ENCODE assay signal across 1 cellular context in the genomic region with DNA sequence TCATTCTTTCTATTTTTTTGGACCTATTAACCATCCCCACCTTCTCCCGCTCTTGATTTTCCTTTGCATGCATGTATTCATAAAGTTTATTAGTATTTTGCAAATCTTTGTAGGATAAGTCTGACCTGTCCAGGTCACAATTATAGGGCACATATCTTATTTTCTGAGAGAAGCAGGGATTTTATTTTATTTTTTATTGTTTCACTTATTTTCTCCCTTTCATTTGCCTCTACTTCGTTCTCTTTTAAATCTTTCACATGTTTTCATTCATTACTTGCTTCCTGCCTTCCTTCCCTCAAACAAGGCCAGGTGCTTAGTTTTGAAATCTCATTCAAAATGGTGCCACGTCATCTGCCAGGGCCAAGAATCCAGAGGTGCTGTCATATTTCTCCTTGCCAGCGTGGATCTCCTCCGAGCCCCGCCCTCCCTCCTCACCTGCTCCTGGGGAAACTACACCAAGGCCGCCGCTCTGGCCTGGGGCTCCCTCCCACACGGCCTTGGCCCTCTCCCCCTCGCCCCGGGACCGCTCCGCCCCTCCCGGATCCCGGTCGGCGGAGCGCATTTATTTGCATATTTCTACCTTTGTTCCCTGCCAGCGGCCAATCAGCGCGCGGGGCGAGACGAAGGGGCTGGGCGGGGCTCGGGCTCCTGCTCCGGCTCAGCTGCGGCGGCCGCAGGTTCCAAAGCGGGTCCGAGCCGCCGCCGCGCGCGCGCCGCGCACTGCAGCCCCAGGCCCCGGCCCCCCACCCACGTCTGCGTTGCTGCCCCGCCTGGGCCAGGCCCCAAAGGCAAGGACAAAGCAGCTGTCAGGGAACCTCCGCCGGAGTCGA.
TF ChIP-seq lines count a peak whose summit lies in the region.

TSPAN13 (plus strand) TSS at position 654 of the 830 bp plus-strand sequence. CDS start 213 bp downstream, outside the sequence.

TF ChIP-seq in GM12878, 131 proteins besides CTCF, POLR2A, EP300 and RAD21 (continued from another document):
- TF ChIP-seq, protein P1, sequence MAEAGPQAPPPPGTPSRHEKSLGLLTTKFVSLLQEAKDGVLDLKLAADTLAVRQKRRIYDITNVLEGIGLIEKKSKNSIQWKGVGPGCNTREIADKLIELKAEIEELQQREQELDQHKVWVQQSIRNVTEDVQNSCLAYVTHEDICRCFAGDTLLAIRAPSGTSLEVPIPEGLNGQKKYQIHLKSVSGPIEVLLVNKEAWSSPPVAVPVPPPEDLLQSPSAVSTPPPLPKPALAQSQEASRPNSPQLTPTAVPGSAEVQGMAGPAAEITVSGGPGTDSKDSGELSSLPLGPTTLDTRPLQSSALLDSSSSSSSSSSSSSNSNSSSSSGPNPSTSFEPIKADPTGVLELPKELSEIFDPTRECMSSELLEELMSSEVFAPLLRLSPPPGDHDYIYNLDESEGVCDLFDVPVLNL (IDR thresholded peaks at IDR 0.05; ENCODE audit: low read depth, low read length) = no peak
- TF ChIP-seq, protein P2, sequence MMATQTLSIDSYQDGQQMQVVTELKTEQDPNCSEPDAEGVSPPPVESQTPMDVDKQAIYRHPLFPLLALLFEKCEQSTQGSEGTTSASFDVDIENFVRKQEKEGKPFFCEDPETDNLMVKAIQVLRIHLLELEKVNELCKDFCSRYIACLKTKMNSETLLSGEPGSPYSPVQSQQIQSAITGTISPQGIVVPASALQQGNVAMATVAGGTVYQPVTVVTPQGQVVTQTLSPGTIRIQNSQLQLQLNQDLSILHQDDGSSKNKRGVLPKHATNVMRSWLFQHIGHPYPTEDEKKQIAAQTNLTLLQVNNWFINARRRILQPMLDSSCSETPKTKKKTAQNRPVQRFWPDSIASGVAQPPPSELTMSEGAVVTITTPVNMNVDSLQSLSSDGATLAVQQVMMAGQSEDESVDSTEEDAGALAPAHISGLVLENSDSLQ (IDR thresholded peaks at IDR 0.05) = no peak
- TF ChIP-seq MTA2 (IDR thresholded peaks at IDR 0.05; ENCODE audit: low read depth) = no peak
- no peak for TF ChIP-seq TAF1 (IDR thresholded peaks at IDR 0.05; ENCODE audit: borderline replicate concordance, low read depth, low read length)
- no peak for TF ChIP-seq SKIL (IDR thresholded peaks at IDR 0.05; ENCODE audit: low read depth, poor library complexity, severe bottlenecking)
- no peak for TF ChIP-seq CEBPB (IDR thresholded peaks at IDR 0.05; ENCODE audit: borderline replicate concordance in 1 of 2, low read depth in 2 of 2, low read length in 2 of 2)
- no peak for TF ChIP-seq ZNF622 (IDR thresholded peaks at IDR 0.05)
- no peak for TF ChIP-seq SREBF2 (IDR thresholded peaks at IDR 0.05; ENCODE audit: low read length)
- no peak for TF ChIP-seq E4F1 (IDR thresholded peaks at IDR 0.05; ENCODE audit: borderline replicate concordance, partially characterized antibody)
- no peak for TF ChIP-seq HCFC1 (IDR thresholded peaks at IDR 0.05; ENCODE audit: low read length)
- no peak for TF ChIP-seq KAT2A (conservative IDR thresholded peaks at IDR 0.05; ENCODE audit: control insufficient read depth, low read depth, low read length)
- no peak for TF ChIP-seq JUNB (IDR thresholded peaks at IDR 0.05)
- TF ChIP-seq SUZ12 (IDR thresholded peaks at IDR 0.05; ENCODE audit: unreplicated experiment) = no peak
- TF ChIP-seq, protein P3, sequence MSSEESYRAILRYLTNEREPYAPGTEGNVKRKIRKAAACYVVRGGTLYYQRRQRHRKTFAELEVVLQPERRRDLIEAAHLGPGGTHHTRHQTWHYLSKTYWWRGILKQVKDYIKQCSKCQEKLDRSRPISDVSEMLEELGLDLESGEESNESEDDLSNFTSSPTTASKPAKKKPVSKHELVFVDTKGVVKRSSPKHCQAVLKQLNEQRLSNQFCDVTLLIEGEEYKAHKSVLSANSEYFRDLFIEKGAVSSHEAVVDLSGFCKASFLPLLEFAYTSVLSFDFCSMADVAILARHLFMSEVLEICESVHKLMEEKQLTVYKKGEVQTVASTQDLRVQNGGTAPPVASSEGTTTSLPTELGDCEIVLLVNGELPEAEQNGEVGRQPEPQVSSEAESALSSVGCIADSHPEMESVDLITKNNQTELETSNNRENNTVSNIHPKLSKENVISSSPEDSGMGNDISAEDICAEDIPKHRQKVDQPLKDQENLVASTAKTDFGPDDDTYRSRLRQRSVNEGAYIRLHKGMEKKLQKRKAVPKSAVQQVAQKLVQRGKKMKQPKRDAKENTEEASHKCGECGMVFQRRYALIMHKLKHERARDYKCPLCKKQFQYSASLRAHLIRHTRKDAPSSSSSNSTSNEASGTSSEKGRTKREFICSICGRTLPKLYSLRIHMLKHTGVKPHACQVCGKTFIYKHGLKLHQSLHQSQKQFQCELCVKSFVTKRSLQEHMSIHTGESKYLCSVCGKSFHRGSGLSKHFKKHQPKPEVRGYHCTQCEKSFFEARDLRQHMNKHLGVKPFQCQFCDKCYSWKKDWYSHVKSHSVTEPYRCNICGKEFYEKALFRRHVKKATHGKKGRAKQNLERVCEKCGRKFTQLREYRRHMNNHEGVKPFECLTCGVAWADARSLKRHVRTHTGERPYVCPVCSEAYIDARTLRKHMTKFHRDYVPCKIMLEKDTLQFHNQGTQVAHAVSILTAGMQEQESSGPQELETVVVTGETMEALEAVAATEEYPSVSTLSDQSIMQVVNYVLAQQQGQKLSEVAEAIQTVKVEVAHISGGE (CRISPR knock-in tag; IDR thresholded peaks at IDR 0.05) = no peak
TF ChIP-seq in GM12878: peak in this region for 0.
